ENCODE assay signal across 1 cellular context in genomic region chr5:58246521-58246944, GRCh38.
TF ChIP-seq lines count a peak whose summit lies in the region.

No MANE protein-coding gene starts in this region.

TF ChIP-seq in SK-N-SH treated with all-trans-retinoic acid at 6 μM for 48 hours, 23 proteins besides CTCF, POLR2A, EP300 and RAD21 (continued from another document):
- TF ChIP-seq PATZ1 (CRISPR knock-in tag; IDR thresholded peaks at IDR 0.05; ENCODE audit: borderline replicate concordance) (no peak), BACH2 (CRISPR knock-in tag; IDR thresholded peaks at IDR 0.05; ENCODE audit: borderline replicate concordance) (no peak), ZFP3 (CRISPR knock-in tag; IDR thresholded peaks at IDR 0.05) (no peak), PPARA (CRISPR knock-in tag; IDR thresholded peaks at IDR 0.05; ENCODE audit: borderline replicate concordance) (no peak), TSHZ2 (CRISPR knock-in tag; IDR thresholded peaks at IDR 0.05) (no peak), SNAI2 (CRISPR knock-in tag; IDR thresholded peaks at IDR 0.05) (no peak), GLIS3 (CRISPR knock-in tag; IDR thresholded peaks at IDR 0.05) (no peak)
TF ChIP-seq in SK-N-SH treated with all-trans-retinoic acid at 6 μM for 48 hours: peak in this region for 0.
